Comparison of ENCODE assay signal across 16 cellular contexts in the genomic region with DNA sequence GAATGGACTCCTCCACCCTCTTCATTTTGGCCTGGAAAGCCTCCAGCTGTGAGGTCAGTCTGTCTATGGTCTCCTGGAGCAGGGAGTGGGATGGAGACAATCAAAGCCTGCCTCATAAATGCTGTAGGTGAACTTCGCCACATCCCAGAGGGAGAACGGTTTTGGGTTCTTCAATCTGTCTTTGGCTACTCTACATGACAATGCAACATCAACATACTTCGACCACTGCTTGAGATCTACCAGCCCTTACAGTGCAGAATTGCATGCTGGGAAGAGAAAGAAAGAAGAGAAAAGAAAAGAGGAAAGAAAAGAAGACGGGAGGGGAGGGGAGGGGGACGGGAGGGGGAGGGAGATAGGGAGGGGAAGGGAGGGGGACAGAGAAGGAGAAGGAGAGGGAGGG.
"Had no signal": no experiment of that assay in that cellular context is flagged by ENCODE, and none has a peak within 500 bp of the region (broad histone marks: within the 10 kb centered on the region; RNA-seq: fewer than 3 reads in every experiment).

No MANE protein-coding gene starts in this region.

- ATAC-seq: activated T-cell treated with anti-CD3 and anti-CD28 coated beads, Interleukin-2, amount 50 U/mL, for 72 hours; left lung; right lobe of liver had no signal

- H3K4me3 Mint-ChIP-seq: activated T-cell treated with anti-CD3 and anti-CD28 coated beads, Interleukin-2, amount 50 U/mL, for 72 hours; stimulated activated naive CD8-positive, alpha-beta T cell treated with anti-CD3 and anti-CD28 coated beads, Interleukin-15, Interleukin-2, amounts not matched to agents 100 ng/mL and 50 ng/mL, for 24 hours had no signal

- DNase-seq: activated CD4-positive, alpha-beta T cell treated with anti-CD3 and anti-CD28 coated beads for 4 hours; activated CD4-positive, alpha-beta T cell treated with anti-CD3 and anti-CD28 coated beads, Interleukin-2, amount 50 U/mL, for 4 hours; activated effector memory CD4-positive, alpha-beta T cell treated with Interleukin-2 at 50 U/mL for 16 hours; activated naive CD4-positive, alpha-beta T cell treated with Interleukin-2 at 50 U/mL for 16 hours; activated T-cell treated with anti-CD3 and anti-CD28 coated beads, Interleukin-2, amount 50 U/mL, for 72 hours; central memory CD4-positive, alpha-beta T cell; dermis blood vessel endothelial cell; effector CD8-positive, alpha-beta T cell; left lung; ovary; stimulated activated CD4-positive, alpha-beta T cell treated with anti-CD3 and anti-CD28 coated beads, Interleukin-2, amount 100 ng/mL, for 48 hours; SW 1271; trophoblast cell had no signal

- H3K27me3 Mint-ChIP-seq: progenitor cell of endocrine pancreas; stimulated activated naive CD8-positive, alpha-beta T cell treated with anti-CD3 and anti-CD28 coated beads, Interleukin-15, Interleukin-2, amounts not matched to agents 100 ng/mL and 50 ng/mL, for 24 hours had no signal

- H3K27ac Mint-ChIP-seq: progenitor cell of endocrine pancreas had no signal
